In genomic region chr5:81027481-81028058, GRCh38 we compare ENCODE assay signal across 1 cellular context.
TF ChIP-seq lines count a peak whose summit lies in the region.

No MANE protein-coding gene starts in this region.

TF ChIP-seq in GM23338, 12 proteins besides CTCF, POLR2A, EP300 and RAD21 (continued from another document):
- TF ChIP-seq, protein P1, sequence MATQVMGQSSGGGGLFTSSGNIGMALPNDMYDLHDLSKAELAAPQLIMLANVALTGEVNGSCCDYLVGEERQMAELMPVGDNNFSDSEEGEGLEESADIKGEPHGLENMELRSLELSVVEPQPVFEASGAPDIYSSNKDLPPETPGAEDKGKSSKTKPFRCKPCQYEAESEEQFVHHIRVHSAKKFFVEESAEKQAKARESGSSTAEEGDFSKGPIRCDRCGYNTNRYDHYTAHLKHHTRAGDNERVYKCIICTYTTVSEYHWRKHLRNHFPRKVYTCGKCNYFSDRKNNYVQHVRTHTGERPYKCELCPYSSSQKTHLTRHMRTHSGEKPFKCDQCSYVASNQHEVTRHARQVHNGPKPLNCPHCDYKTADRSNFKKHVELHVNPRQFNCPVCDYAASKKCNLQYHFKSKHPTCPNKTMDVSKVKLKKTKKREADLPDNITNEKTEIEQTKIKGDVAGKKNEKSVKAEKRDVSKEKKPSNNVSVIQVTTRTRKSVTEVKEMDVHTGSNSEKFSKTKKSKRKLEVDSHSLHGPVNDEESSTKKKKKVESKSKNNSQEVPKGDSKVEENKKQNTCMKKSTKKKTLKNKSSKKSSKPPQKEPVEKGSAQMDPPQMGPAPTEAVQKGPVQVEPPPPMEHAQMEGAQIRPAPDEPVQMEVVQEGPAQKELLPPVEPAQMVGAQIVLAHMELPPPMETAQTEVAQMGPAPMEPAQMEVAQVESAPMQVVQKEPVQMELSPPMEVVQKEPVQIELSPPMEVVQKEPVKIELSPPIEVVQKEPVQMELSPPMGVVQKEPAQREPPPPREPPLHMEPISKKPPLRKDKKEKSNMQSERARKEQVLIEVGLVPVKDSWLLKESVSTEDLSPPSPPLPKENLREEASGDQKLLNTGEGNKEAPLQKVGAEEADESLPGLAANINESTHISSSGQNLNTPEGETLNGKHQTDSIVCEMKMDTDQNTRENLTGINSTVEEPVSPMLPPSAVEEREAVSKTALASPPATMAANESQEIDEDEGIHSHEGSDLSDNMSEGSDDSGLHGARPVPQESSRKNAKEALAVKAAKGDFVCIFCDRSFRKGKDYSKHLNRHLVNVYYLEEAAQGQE (IDR thresholded peaks at IDR 0.05; ENCODE audit: unreplicated experiment) = no peak
